ENCODE assay signal across 13 cellular contexts in genomic region chr5:83632874-83633273, GRCh38.
A peak's percentile ranks its signal among the peaks of the same experiment; 100 is the strongest.
DNase-seq lines count a peak whose midpoint lies in the region; ATAC-seq and TF ChIP-seq lines count a peak whose summit lies in the region.
"Had no signal": no experiment of that assay in that cellular context is flagged by ENCODE, and none has a peak within 500 bp of the region (broad histone marks: within the 10 kb centered on the region; RNA-seq: fewer than 3 reads in every experiment).

No MANE protein-coding gene starts in this region.

- H3K27me3 ChIP-seq in GM23338 (ENCODE audit: insufficient read depth) (no peaks in the 10 kb centered on the region), right atrium auricular region (no peaks in the 10 kb centered on the region)

- H3K4me1 ChIP-seq in GM23338 (ENCODE audit: insufficient read depth): peaks cover 7% of the 10 kb centered on the region; the same call in 1 of the 2 replicates
- H3K4me1 ChIP-seq in right atrium auricular region: no peaks in the 10 kb centered on the region

- no peaks in the 10 kb centered on the region for H4K20me1 ChIP-seq in GM23338 (replicated peaks; ENCODE audit: insufficient read depth)

- H3K4me3 ChIP-seq in GM23338 (no peak overlapping the region), right atrium auricular region (no peak overlapping the region)

- TF ChIP-seq CTCF in GM23338 (conservative IDR thresholded peaks at IDR 0.05; ENCODE audit: low read depth in 2 of 2) (no peak), osteocyte (IDR thresholded peaks at IDR 0.05) (no peak), right atrium auricular region (IDR thresholded peaks at IDR 0.05) (no peak)

- H3K9me2 ChIP-seq in GM23338 (ENCODE audit: insufficient read depth): peaks cover 4% of the 10 kb centered on the region; the same call in 1 of the 2 replicates

- 0 out of 2 replicates have a peak overlapping the region, but pooled peaks have one; percentile 30 for H2AFZ ChIP-seq in GM23338

- H3K27me3 Mint-ChIP-seq in GM23338 (ENCODE audit: insufficient read depth, low read depth, poor library complexity) (no peaks in the 10 kb centered on the region), osteocyte (ENCODE audit: unreplicated experiment) (no peaks in the 10 kb centered on the region)
- no peaks in the 10 kb centered on the region for H3K27me3 Mint-ChIP-seq in T-helper 2 cell treated with Interferon-gamma antibody and Interleukin-4, amounts not matched to agents 5 μg/mL and 100 μg/mL, for 36 hours (ENCODE audit: low read depth)

- no peaks in the 10 kb centered on the region; the same call in 2 of the 3 replicates for H3K9me3 Mint-ChIP-seq in GM23338
- H3K9me3 Mint-ChIP-seq in osteocyte (ENCODE audit: unreplicated experiment): no peaks in the 10 kb centered on the region
- H3K9me3 Mint-ChIP-seq in T-helper 2 cell treated with Interferon-gamma antibody and Interleukin-4, amounts not matched to agents 5 μg/mL and 100 μg/mL, for 36 hours: no peaks in the 10 kb centered on the region
- H3K9me3 Mint-ChIP-seq: stimulated activated effector memory CD8-positive, alpha-beta T cell treated with anti-CD3 and anti-CD28 coated beads, Interleukin-12 subunit alpha, Interleukin-12 subunit beta, amount 100 ng/mL, for 72 hours had no signal

- H3K9me3 ChIP-seq in right atrium auricular region: no peaks in the 10 kb centered on the region

- H3K79me2 ChIP-seq in GM23338 (replicated peaks; ENCODE audit: insufficient read depth): no peaks in the 10 kb centered on the region

- H3K4me1 Mint-ChIP-seq in GM23338: peaks cover 13% of the 10 kb centered on the region
- H3K4me1 Mint-ChIP-seq in osteocyte (ENCODE audit: unreplicated experiment): peaks cover 40% of the 10 kb centered on the region
- no peaks in the 10 kb centered on the region for H3K4me1 Mint-ChIP-seq in T-helper 2 cell treated with Interferon-gamma antibody and Interleukin-4, amounts not matched to agents 5 μg/mL and 100 μg/mL, for 36 hours (ENCODE audit: low read depth)
- H3K4me1 Mint-ChIP-seq: natural killer cell; stimulated activated effector memory CD8-positive, alpha-beta T cell treated with anti-CD3 and anti-CD28 coated beads, Interleukin-12 subunit alpha, Interleukin-12 subunit beta, amount 100 ng/mL, for 72 hours had no signal

- H3K27ac ChIP-seq in GM23338 (ENCODE audit: low read depth): no peak overlapping the region
- no peak overlapping the region for H3K27ac ChIP-seq in right atrium auricular region

- H3K4me3 Mint-ChIP-seq in GM23338 (no peak overlapping the region), osteocyte (ENCODE audit: unreplicated experiment) (peak overlapping the region; percentile 28)
- no peak overlapping the region for H3K4me3 Mint-ChIP-seq in T-helper 2 cell treated with Interferon-gamma antibody and Interleukin-4, amounts not matched to agents 5 μg/mL and 100 μg/mL, for 36 hours
- H3K4me3 Mint-ChIP-seq: natural killer cell; stimulated activated effector memory CD8-positive, alpha-beta T cell treated with anti-CD3 and anti-CD28 coated beads, Interleukin-12 subunit alpha, Interleukin-12 subunit beta, amount 100 ng/mL, for 72 hours had no signal

- no peaks in the 10 kb centered on the region for H3F3A ChIP-seq in GM23338 (replicated peaks; ENCODE audit: low read depth)

- H3K36me3 Mint-ChIP-seq in GM23338 (ENCODE audit: low read depth) (no peaks in the 10 kb centered on the region), osteocyte (ENCODE audit: unreplicated experiment) (no peaks in the 10 kb centered on the region)
- no peaks in the 10 kb centered on the region for H3K36me3 Mint-ChIP-seq in T-helper 2 cell treated with Interferon-gamma antibody and Interleukin-4, amounts not matched to agents 5 μg/mL and 100 μg/mL, for 36 hours (ENCODE audit: low read depth)
- H3K36me3 Mint-ChIP-seq: natural killer cell; stimulated activated effector memory CD8-positive, alpha-beta T cell treated with anti-CD3 and anti-CD28 coated beads, Interleukin-12 subunit alpha, Interleukin-12 subunit beta, amount 100 ng/mL, for 72 hours had no signal

- no peak overlapping the region for H3K27ac Mint-ChIP-seq in GM23338
- peak overlapping the region; percentile 71 for H3K27ac Mint-ChIP-seq in osteocyte (ENCODE audit: unreplicated experiment)
- no peak overlapping the region for H3K27ac Mint-ChIP-seq in T-helper 2 cell treated with Interferon-gamma antibody and Interleukin-4, amounts not matched to agents 5 μg/mL and 100 μg/mL, for 36 hours
- H3K27ac Mint-ChIP-seq: natural killer cell; stimulated activated effector memory CD8-positive, alpha-beta T cell treated with anti-CD3 and anti-CD28 coated beads, Interleukin-12 subunit alpha, Interleukin-12 subunit beta, amount 100 ng/mL, for 72 hours had no signal

- ATAC-seq in GM23338 (no peak), SK-N-SH treated with all-trans-retinoic acid at 6 μM for 48 hours (0 out of 3 replicates have a peak, but pooled peaks have one; percentile 21), HG02852 (IDR thresholded peaks at IDR 0.05; ENCODE audit: unreplicated experiment) (no peak)
- ATAC-seq: natural killer cell; stimulated activated effector memory CD8-positive, alpha-beta T cell treated with anti-CD3 and anti-CD28 coated beads, Interleukin-12 subunit alpha, Interleukin-12 subunit beta, amount 100 ng/mL, for 72 hours had no signal

- no peak overlapping the region for H3K4me2 ChIP-seq in GM23338

- DNase-seq in GM23338 (ENCODE audit: low spot score) (no peak), fibroblast of peridontal ligament (ENCODE audit: extremely low read depth) (peak; percentile 56), osteocyte (ENCODE audit: extremely low spot score, unreplicated experiment) (no peak), right atrium auricular region (ENCODE audit: low spot score) (no peak), NCI-H446 (lab: John Stamatoyannopoulos, UW) (no peak)
- DNase-seq in T-helper 2 cell treated with Interferon-gamma antibody and Interleukin-4, amounts not matched to agents 5 μg/mL and 100 μg/mL, for 36 hours (ENCODE audit: low spot score): no peak
- DNase-seq: activated effector memory CD4-positive, alpha-beta T cell treated with Interleukin-2 at 50 U/mL for 16 hours; natural killer cell; NCI-H1105 treated with DMSO at 0.1 percent for 48 hours; NCI-H82 had no signal

- H3K36me3 ChIP-seq in GM23338 (ENCODE audit: insufficient read depth) (no peaks in the 10 kb centered on the region), right atrium auricular region (no peaks in the 10 kb centered on the region)

TF ChIP-seq in GM23338, 12 proteins besides CTCF, POLR2A, EP300 and RAD21 (continues in another document):
- TF ChIP-seq STAT1 (IDR thresholded peaks at IDR 0.05; ENCODE audit: unreplicated experiment): no peak

TF ChIP-seq in SK-N-SH treated with all-trans-retinoic acid at 6 μM for 48 hours, 23 proteins besides CTCF, POLR2A, EP300 and RAD21 (continues in another document):
- TF ChIP-seq GLIS3 (CRISPR knock-in tag; IDR thresholded peaks at IDR 0.05): no peak
- no peak for TF ChIP-seq TCF4 (CRISPR knock-in tag; IDR thresholded peaks at IDR 0.05; ENCODE audit: borderline replicate concordance)
- no peak for TF ChIP-seq PATZ1 (CRISPR knock-in tag; IDR thresholded peaks at IDR 0.05; ENCODE audit: borderline replicate concordance)
- no peak for TF ChIP-seq POU6F1 (CRISPR knock-in tag; IDR thresholded peaks at IDR 0.05; ENCODE audit: borderline replicate concordance, low read depth)
- TF ChIP-seq ZNF8 (CRISPR knock-in tag; IDR thresholded peaks at IDR 0.05): no peak
- no peak for TF ChIP-seq ZC3H10 (CRISPR knock-in tag; IDR thresholded peaks at IDR 0.05)
- no peak for TF ChIP-seq ZFP30 (CRISPR knock-in tag; IDR thresholded peaks at IDR 0.05)
- no peak for TF ChIP-seq ZNF565 (CRISPR knock-in tag; conservative IDR thresholded peaks at IDR 0.05; ENCODE audit: low read depth)
- TF ChIP-seq BACH2 (CRISPR knock-in tag; IDR thresholded peaks at IDR 0.05; ENCODE audit: borderline replicate concordance): no peak
